Comparison of ENCODE assay signal across 1 cellular context in the genomic region with DNA sequence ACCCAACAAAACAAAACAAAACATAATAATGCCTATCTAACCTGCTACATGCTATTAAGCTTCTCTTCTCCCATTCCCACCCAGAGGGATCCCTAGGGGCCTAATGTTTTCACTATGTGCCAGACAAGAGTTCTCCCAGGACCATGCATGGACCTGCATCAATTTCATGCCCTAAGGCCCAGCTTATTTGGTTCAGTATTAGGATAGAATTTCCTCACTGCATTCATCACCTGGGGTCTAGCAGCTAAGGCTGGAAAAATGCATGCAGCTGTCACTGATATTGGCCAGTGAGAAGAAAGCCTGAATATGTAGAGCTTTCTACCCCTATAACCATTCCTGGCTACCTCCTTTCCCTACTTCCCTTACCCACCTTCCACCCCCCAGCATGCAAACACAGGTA.
TF ChIP-seq lines count a peak whose summit lies in the region.

No MANE protein-coding gene starts in this region.

TF ChIP-seq in HepG2, 621 proteins besides CTCF, POLR2A, EP300 and RAD21:
- no peak for TF ChIP-seq HOXA9 (CRISPR knock-in tag; IDR thresholded peaks at IDR 0.05; ENCODE audit: borderline replicate concordance)
- TF ChIP-seq RBM22 (optimal IDR thresholded peaks at IDR 0.05; ENCODE audit: low read length), result peak; percentile 67
